17 cellular contexts compared by ENCODE assay signal in the genomic region with DNA sequence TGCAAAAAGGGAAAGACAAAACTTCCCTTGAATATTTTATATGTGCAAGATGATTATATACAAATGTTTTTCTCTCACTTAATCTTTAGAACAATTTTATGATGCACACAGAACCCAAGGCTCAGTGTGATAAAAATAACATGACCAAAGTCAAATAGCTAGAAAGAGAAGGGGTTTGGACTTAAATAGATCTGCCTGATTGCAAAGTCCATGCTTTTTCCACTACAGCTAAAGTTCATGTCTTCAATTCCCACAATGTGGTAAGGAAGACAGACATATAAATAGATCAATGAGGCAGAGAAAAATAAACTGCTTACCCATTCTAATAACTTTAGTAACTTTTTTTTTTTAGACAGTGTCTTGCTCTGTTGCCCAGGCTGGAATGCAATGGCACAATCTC.
DNase-seq lines count a peak whose midpoint lies in the region; ATAC-seq and TF ChIP-seq lines count a peak whose summit lies in the region.
"Had no signal": no experiment of that assay in that cellular context is flagged by ENCODE, and none has a peak within 500 bp of the region (broad histone marks: within the 10 kb centered on the region; RNA-seq: fewer than 3 reads in every experiment).

No MANE protein-coding gene starts in this region.

- intact Hi-C loops in colonic mucosa (cut with DNase I) (no loop called here), right lobe of liver (cut with DNase I) (no loop called here)

- DNase-seq in EH (ENCODE audit: low read depth), result peak; percentile 32
- no peak for DNase-seq in colonic mucosa
- DNase-seq in right lobe of liver, result no peak
- DNase-seq in cortex of kidney (lab: John Stamatoyannopoulos, UW), result no peak
- no peak for DNase-seq in activated gamma-delta T cell (lab: John Stamatoyannopoulos, UW)
- DNase-seq: CD4-positive, alpha-beta T cell; HCEC 1CT; NCI-H1048; NCI-H1417; NCI-H1694; NCI-H2029 treated with DMSO at 0.1 percent for 48 hours; NCI-H526 treated with DMSO at 0.1 percent for 48 hours; SHP77 treated with DMSO at 0.1 percent for 48 hours had no signal

- H3K36me3 ChIP-seq in colonic mucosa (no peaks in the 10 kb centered on the region), right lobe of liver (no peaks in the 10 kb centered on the region)

- H3K4me3 ChIP-seq in colonic mucosa (no peak overlapping the region), right lobe of liver (no peak overlapping the region)

- H3K9me3 ChIP-seq in colonic mucosa (no peaks in the 10 kb centered on the region), right lobe of liver (no peaks in the 10 kb centered on the region)

- TF ChIP-seq CTCF in colonic mucosa (IDR thresholded peaks at IDR 0.05), result no peak
- TF ChIP-seq CTCF in right lobe of liver (IDR thresholded peaks at IDR 0.05), result no peak

- peak overlapping the region; percentile 5 for H3K27ac ChIP-seq in colonic mucosa
- no peak overlapping the region for H3K27ac ChIP-seq in right lobe of liver
- H3K27ac ChIP-seq in temporal lobe (ENCODE audit: low read depth, low read length), result peak overlapping the region; percentile 44
- H3K27ac ChIP-seq: HL-60, RWPE1 had no signal

- peak in 3 of 4 donors; percentile 36 to 74 (median 56) for ATAC-seq in right lobe of liver
- no peak for ATAC-seq in GM19351 (IDR thresholded peaks at IDR 0.05; ENCODE audit: unreplicated experiment)

- no peak for TF ChIP-seq POLR2A in right lobe of liver (IDR thresholded peaks at IDR 0.05)

- H3K27me3 ChIP-seq in colonic mucosa (no peaks in the 10 kb centered on the region), right lobe of liver (no peaks in the 10 kb centered on the region)

- no peak overlapping the region for H3K9ac ChIP-seq in colonic mucosa (ENCODE audit: low read depth in 2 of 2, low read length in 2 of 2)

- H3K4me1 ChIP-seq in colonic mucosa (no peaks in the 10 kb centered on the region), right lobe of liver (no peaks in the 10 kb centered on the region)

Comparison
In these comparisons a context has a peak if more than half of its experiments do, and no peak if none do; other contexts are left out.
1. H3K27ac ChIP-seq: peak in colonic mucosa (single experiment) and temporal lobe (single experiment); none in right lobe of liver (0 of 3).